In genomic region chr11:131579932-131580387, GRCh38 we compare ENCODE assay signal across 1 cellular context.
TF ChIP-seq lines count a peak whose summit lies in the region.

No MANE protein-coding gene starts in this region.

TF ChIP-seq in HCT116, 20 proteins besides CTCF, POLR2A, EP300 and RAD21 (continued from another document):
- no peak for TF ChIP-seq REST (IDR thresholded peaks at IDR 0.05; ENCODE audit: low read depth)
- no peak for TF ChIP-seq MAX (IDR thresholded peaks at IDR 0.05)
- TF ChIP-seq ZNF274 (IDR thresholded peaks at IDR 0.05; ENCODE audit: low read depth, low read length) = no peak
- no peak for TF ChIP-seq ATF3 (IDR thresholded peaks at IDR 0.05)
- TF ChIP-seq EGR1 (IDR thresholded peaks at IDR 0.05; ENCODE audit: low read depth) = no peak
